13 cellular contexts compared by ENCODE assay signal in genomic region chr15:25177955-25178801, GRCh38.
A peak's percentile ranks its signal among the peaks of the same experiment; 100 is the strongest.
DNase-seq lines count a peak whose midpoint lies in the region; ATAC-seq lines count a peak whose summit lies in the region.
"Had no signal": no experiment of that assay in that cellular context is flagged by ENCODE, and none has a peak within 500 bp of the region (broad histone marks: within the 10 kb centered on the region; RNA-seq: fewer than 3 reads in every experiment).

No MANE protein-coding gene starts in this region.

- H3K4me3 ChIP-seq in H7 (ENCODE audit: insufficient read depth, low read depth, low read length) (no peak overlapping the region), right cardiac atrium (ENCODE audit: low read length) (no peak overlapping the region)
- H3K4me3 ChIP-seq: HAP-1 had no signal

- H3K36me3 ChIP-seq in H7 (replicated peaks; ENCODE audit: control insufficient read depth, insufficient read depth, low read length): no peaks in the 10 kb centered on the region
- H3K36me3 ChIP-seq: HAP-1 had no signal

- H3K4me1 Mint-ChIP-seq in activated T-cell treated with anti-CD3 and anti-CD28 coated beads, Interleukin-2, amount 50 U/mL, for 4 hours (ENCODE audit: low read depth): no peaks in the 10 kb centered on the region

- intact Hi-C loops in right cardiac atrium (cut with DNase I): no loop called here
- intact Hi-C loops in sciatic nerve (cut with DNase I): no loop called here

- H3K27me3 Mint-ChIP-seq in activated T-cell treated with anti-CD3 and anti-CD28 coated beads, Interleukin-2, amount 50 U/mL, for 4 hours (ENCODE audit: low read depth): no peaks in the 10 kb centered on the region
- H3K27me3 Mint-ChIP-seq: dendritic cell treated with granulocyte-macrophage colony-stimulating factor and Interleukin-4, amounts not matched to agents 40 ng/mL and 50 ng/mL, for 4 days had no signal

- peak; percentile 27 for DNase-seq in H7
- DNase-seq in activated T-cell treated with anti-CD3 and anti-CD28 coated beads, Interleukin-2, amount 50 U/mL, for 4 hours: peak; percentile 2
- DNase-seq in right cardiac atrium: peak; percentile 2 to 33 (median 10)
- peak; percentile 34 for DNase-seq in sciatic nerve (ENCODE audit: low spot score)
- DNase-seq in NCI-H524 (lab: John Stamatoyannopoulos, UW): no peak
- DNase-seq in NCI-H1092 treated with DMSO at 0.1 percent for 48 hours (lab: John Stamatoyannopoulos, UW): no peak
- DNase-seq: NCI-H2029; stimulated activated naive CD8-positive, alpha-beta T cell treated with anti-CD3 and anti-CD28 coated beads, Interleukin-15, Interleukin-2, amounts not matched to agents 100 U/mL and 50 U/mL, for 24 hours had no signal

- no peaks in the 10 kb centered on the region for H3K4me1 ChIP-seq in right cardiac atrium (ENCODE audit: control insufficient read depth, insufficient read depth, low read length)
- H3K4me1 ChIP-seq: HAP-1 had no signal

- no peaks in the 10 kb centered on the region for H3K36me3 Mint-ChIP-seq in activated T-cell treated with anti-CD3 and anti-CD28 coated beads, Interleukin-2, amount 50 U/mL, for 4 hours (ENCODE audit: insufficient read depth)

- H3K27me3 ChIP-seq in H7 (ENCODE audit: control insufficient read depth, insufficient read depth, low read length) (no peaks in the 10 kb centered on the region), right cardiac atrium (ENCODE audit: control insufficient read depth, insufficient read depth) (no peaks in the 10 kb centered on the region)

- H3K9me3 ChIP-seq in right cardiac atrium (ENCODE audit: control insufficient read depth, low read length): no peaks in the 10 kb centered on the region
- H3K9me3 ChIP-seq: HAP-1 had no signal

- 81% methylated on average over 11 of the region's 11 CpGs for WGBS in right cardiac atrium

- no peak overlapping the region for H3K27ac ChIP-seq in right cardiac atrium (ENCODE audit: low read length)
- H3K27ac ChIP-seq: C4-2B had no signal

- no peak overlapping the region for H3K4me3 Mint-ChIP-seq in activated T-cell treated with anti-CD3 and anti-CD28 coated beads, Interleukin-2, amount 50 U/mL, for 4 hours
- H3K4me3 Mint-ChIP-seq: dendritic cell treated with granulocyte-macrophage colony-stimulating factor and Interleukin-4, amounts not matched to agents 40 ng/mL and 50 ng/mL, for 4 days had no signal

- H3K9me3 Mint-ChIP-seq in activated T-cell treated with anti-CD3 and anti-CD28 coated beads, Interleukin-2, amount 50 U/mL, for 4 hours: peaks cover 19% of the 10 kb centered on the region

- ATAC-seq in activated T-cell treated with anti-CD3 and anti-CD28 coated beads, Interleukin-2, amount 50 U/mL, for 4 hours: no peak
- no peak for ATAC-seq in right cardiac atrium
- no peak for ATAC-seq in sciatic nerve
- no peak for ATAC-seq in GM19035 (IDR thresholded peaks at IDR 0.05; ENCODE audit: unreplicated experiment)
- no peak for ATAC-seq in HG03139 (IDR thresholded peaks at IDR 0.05; ENCODE audit: unreplicated experiment)
- ATAC-seq: stimulated activated naive CD8-positive, alpha-beta T cell treated with anti-CD3 and anti-CD28 coated beads, Interleukin-15, Interleukin-2, amounts not matched to agents 100 U/mL and 50 U/mL, for 24 hours had no signal

Comparison
In these comparisons a context has a peak if more than half of its experiments do, and no peak if none do; other contexts are left out.
1. DNase-seq: peak in H7 (single experiment), activated T-cell treated with anti-CD3 and anti-CD28 coated beads, Interleukin-2, amount 50 U/mL, for 4 hours (single experiment), right cardiac atrium (3 of 3) and sciatic nerve (single experiment); none in NCI-H524 (0 of 2) and NCI-H1092 treated with DMSO at 0.1 percent for 48 hours (single experiment).